31 cellular contexts compared by ENCODE assay signal in the genomic region with DNA sequence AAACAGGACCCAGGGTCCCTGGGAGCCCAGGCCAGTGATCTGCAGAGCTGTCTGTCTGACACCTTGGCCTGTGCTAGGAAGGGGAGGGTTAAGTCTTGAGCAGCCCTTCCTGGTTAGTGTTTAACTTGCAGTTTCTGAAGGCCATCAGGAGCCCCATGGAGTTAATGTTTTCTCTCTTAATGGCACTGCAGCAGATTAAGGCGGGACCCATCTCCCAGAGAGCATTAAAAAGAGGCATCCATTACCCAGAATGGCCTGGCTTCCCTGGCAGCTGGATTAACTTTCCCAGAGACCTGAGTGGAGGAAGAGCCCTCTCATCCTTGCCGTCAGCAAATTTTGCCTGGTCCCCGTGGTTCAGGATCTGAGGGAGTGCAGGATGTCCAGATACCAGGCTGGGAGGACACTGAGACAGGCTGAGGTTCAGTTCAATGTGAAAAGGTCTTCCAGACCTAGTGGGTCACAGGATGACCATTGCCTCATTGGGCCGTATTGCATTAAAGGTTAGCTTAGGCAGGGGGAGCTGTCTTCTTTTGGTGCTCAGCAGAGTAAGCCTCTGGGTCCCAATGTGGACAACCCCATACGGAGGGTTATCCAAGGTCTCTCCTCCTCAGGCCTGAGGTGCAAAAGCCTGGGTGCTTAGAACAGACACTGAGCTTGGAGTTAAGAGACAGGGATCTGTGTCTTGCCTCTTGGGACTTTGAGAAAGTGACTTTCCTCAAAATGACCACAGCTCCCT.
DNase-seq lines count a peak whose midpoint lies in the region; ATAC-seq, FAIRE-seq and TF ChIP-seq lines count a peak whose summit lies in the region.
"Had no signal": no experiment of that assay in that cellular context is flagged by ENCODE, and none has a peak within 500 bp of the region (broad histone marks: within the 10 kb centered on the region; RNA-seq: fewer than 3 reads in every experiment).

No MANE protein-coding gene starts in this region.

- intact Hi-C loops in left ventricle myocardium superior (cut with micrococcal nuclease), result no loop called here
- intact Hi-C loops in K562 (cut with micrococcal nuclease), result no loop called here

- H3K9ac ChIP-seq in K562 (ENCODE audit: insufficient read depth in 1 of 2, low read depth in 2 of 2, low read length in 2 of 2), result no peak overlapping the region
- H3K9ac ChIP-seq: KMS-11 had no signal

- no peak overlapping the region for H3K4me3 ChIP-seq in right atrium auricular region
- H3K4me3 ChIP-seq in K562, result no peak overlapping the region
- no peak overlapping the region for H3K4me3 ChIP-seq in lung
- H3K4me3 ChIP-seq: A549, heart right ventricle, SJCRH30, skin epidermis had no signal

- TF ChIP-seq EP300 in K562 (IDR thresholded peaks at IDR 0.05; ENCODE audit: low read length), result no peak

- H3K9me1 ChIP-seq in K562 (ENCODE audit: control insufficient read depth, insufficient read depth, low read length), result no peaks in the 10 kb centered on the region

- H3K27me3 ChIP-seq in right atrium auricular region, result no peaks in the 10 kb centered on the region
- no peaks in the 10 kb centered on the region for H3K27me3 ChIP-seq in K562 (ENCODE audit: control insufficient read depth in 2 of 2, insufficient read depth in 2 of 2, low read length in 2 of 2)
- no peaks in the 10 kb centered on the region for H3K27me3 ChIP-seq in lung (ENCODE audit: control insufficient read depth, insufficient read depth)
- H3K27me3 ChIP-seq: foreskin keratinocyte, SJCRH30 had no signal

- no peak overlapping the region for H2AFZ ChIP-seq in K562 (ENCODE audit: low read depth, low read length)

- TF ChIP-seq CTCF in right atrium auricular region (IDR thresholded peaks at IDR 0.05) (no peak), K562 (IDR thresholded peaks at IDR 0.05 in 2 of 3, conservative IDR thresholded peaks at IDR 0.05 in 1 of 3; ENCODE audit: insufficient read depth in 2 of 3, low read depth in 1 of 3, low read length in 3 of 3) (peak in 2 of 3 experiments; percentile 19 to 22; a peak in 1 of 6 replicates), lung (IDR thresholded peaks at IDR 0.05; ENCODE audit: control extremely low read depth, extremely low read depth) (no peak)

- no peaks in the 10 kb centered on the region for H3K36me3 ChIP-seq in right atrium auricular region
- no peaks in the 10 kb centered on the region for H3K36me3 ChIP-seq in K562 (ENCODE audit: control insufficient read depth, insufficient read depth, low read length)
- no peaks in the 10 kb centered on the region for H3K36me3 ChIP-seq in lung (ENCODE audit: control insufficient read depth in 2 of 2, insufficient read depth in 2 of 2, low read length in 2 of 2)
- H3K36me3 ChIP-seq: heart right ventricle, SJCRH30 had no signal

- DNase-seq in right atrium auricular region (ENCODE audit: low spot score) (peak; percentile 52), left ventricle myocardium superior (no peak), K562 (ENCODE audit: extremely low read depth in 1 of 4, low spot score in 3 of 4) (peak in 1 of 4 experiments; percentile 6), lung (ENCODE audit: low spot score) (peak; percentile 17), ureter (ENCODE audit: low spot score) (no peak), NCI-H146 treated with DMSO at 0.1 percent for 48 hours (lab: John Stamatoyannopoulos, UW; ENCODE audit: unreplicated experiment) (no peak), C1 segment of cervical spinal cord (lab: John Stamatoyannopoulos, UW) (no peak)
- DNase-seq: activated B cell treated with CpG ODN at 0.5 μM for 24 hours; activated CD4-positive, alpha-beta T cell treated with anti-CD3 and anti-CD28 coated beads, Interleukin-2, amount 50 U/mL, for 4 hours; activated CD8-positive, alpha-beta memory T cell treated with anti-CD3 and anti-CD28 coated beads, Interleukin-2, amount 50 U/mL, for 4 hours; activated naive CD4-positive, alpha-beta T cell treated with anti-CD3 and anti-CD28 coated beads, Interleukin-2, amount 50 U/mL, for 16 hours; AML-193; amniotic stem cell; CD8-positive, alpha-beta T cell; DMS53; foreskin keratinocyte; heart right ventricle; left cardiac atrium; MM.1S; naive B cell; NCI-H1436 treated with DMSO at 0.1 percent for 48 hours; NCI-H2171 treated with DMSO at 0.1 percent for 48 hours; NCI-H526; occipital lobe; SJCRH30; stimulated activated naive CD8-positive, alpha-beta T cell treated with anti-CD3 and anti-CD28 coated beads, Interleukin-15, amount 100 ng/mL, for 72 hours had no signal

- TF ChIP-seq RAD21 in K562 (CRISPR knock-in tag; conservative IDR thresholded peaks at IDR 0.05 in 1 of 2, IDR thresholded peaks at IDR 0.05 in 1 of 2), result no peak

- H3K9me3 ChIP-seq in right atrium auricular region (peaks cover 0 to 6% of the 10 kb centered on the region in 2 donors), K562 (replicated peaks; ENCODE audit: control insufficient read depth, insufficient read depth, low read depth, low read length) (no peaks in the 10 kb centered on the region), lung (ENCODE audit: control insufficient read depth in 2 of 2, insufficient read depth in 1 of 2, low read length in 1 of 2) (no peaks in the 10 kb centered on the region)
- H3K9me3 ChIP-seq: A549, SJCRH30 had no signal

- H3K79me2 ChIP-seq in K562 (ENCODE audit: control insufficient read depth, insufficient read depth, low read length), result no peaks in the 10 kb centered on the region

- no peak for FAIRE-seq in K562 (lab: Jason Lieb, UNC)
- FAIRE-seq: A549 had no signal

- POLR2A ChIA-PET in K562 (lab: Yijun Ruan, JAX), result interaction anchor here (0.7 to 0.9 kb wide), 3 partner anchors 31 to 679 kb away, joined by 3 read pairs; no protein-coding TSS in a partner anchor

- in situ Hi-C loops in K562 (cut with MboI), result no loop called here

- H3K4me2 ChIP-seq in K562 (ENCODE audit: insufficient read depth, low read length), result no peak overlapping the region
- H3K4me2 ChIP-seq: A549, KMS-11 had no signal

- no peak for ATAC-seq in left ventricle myocardium superior
- peak; percentile 47; the same call in 1 of the 3 replicates for ATAC-seq in K562
- no peak for ATAC-seq in lung (ENCODE audit: insufficient read depth, low FRiP score)
- no peak for ATAC-seq in HG03095 (IDR thresholded peaks at IDR 0.05; ENCODE audit: unreplicated experiment)
- ATAC-seq: A549; CD8-positive, alpha-beta T cell; foreskin keratinocyte; HCT116; heart right ventricle; left cardiac atrium; stimulated activated naive CD8-positive, alpha-beta T cell treated with anti-CD3 and anti-CD28 coated beads, Interleukin-15, amount 100 ng/mL, for 72 hours had no signal

- H3K27ac ChIP-seq in right atrium auricular region, result no peak overlapping the region
- H3K27ac ChIP-seq in K562 (ENCODE audit: extremely low read depth, low read depth, low read length), result no peak overlapping the region
- no peak overlapping the region for H3K27ac ChIP-seq in lung (ENCODE audit: low read depth in 1 of 2, low read length in 1 of 2)
- H3K27ac ChIP-seq: A549, foreskin keratinocyte, heart right ventricle, KMS-11, SJCRH30, skin epidermis had no signal

- H4K20me1 ChIP-seq in K562 (replicated peaks; ENCODE audit: control insufficient read depth, insufficient read depth, low read length), result peaks cover 12% of the 10 kb centered on the region; the same call in 1 of the 2 replicates

- CTCF ChIA-PET in K562 (lab: Yijun Ruan, JAX; ENCODE audit: low intra/inter-chr PET ratio), result no interaction called here

- no peaks in the 10 kb centered on the region for H3K4me1 ChIP-seq in right atrium auricular region
- no peaks in the 10 kb centered on the region for H3K4me1 ChIP-seq in K562 (replicated peaks in 1 of 2; ENCODE audit: control insufficient read depth in 2 of 2, insufficient read depth in 2 of 2, low read length in 2 of 2)
- H3K4me1 ChIP-seq in lung (ENCODE audit: control insufficient read depth in 2 of 2, insufficient read depth in 2 of 2, low read length in 2 of 2), result no peaks in the 10 kb centered on the region
- H3K4me1 ChIP-seq: A549, foreskin keratinocyte, heart right ventricle, SJCRH30 had no signal

- 0% methylated on average over 5 of the region's 5 CpGs for WGBS in K562 (ENCODE audit: insufficient coverage, low coverage, missing lambda C conversion rate)
- 48 to 56% methylated on average over 5 of the region's 5 CpGs for WGBS in lung, 2 donors

- no TSS peak for BruUV-seq in K562 (replicated peaks; lab: Mats Ljungman, UMichigan)

- TF ChIP-seq POLR2A in K562 (conservative IDR thresholded peaks at IDR 0.05), result no peak

TF ChIP-seq in K562, 482 proteins besides CTCF, POLR2A, EP300 and RAD21:
- TF ChIP-seq, protein P1, sequence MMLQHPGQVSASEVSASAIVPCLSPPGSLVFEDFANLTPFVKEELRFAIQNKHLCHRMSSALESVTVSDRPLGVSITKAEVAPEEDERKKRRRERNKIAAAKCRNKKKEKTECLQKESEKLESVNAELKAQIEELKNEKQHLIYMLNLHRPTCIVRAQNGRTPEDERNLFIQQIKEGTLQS (IDR thresholded peaks at IDR 0.05), result no peak
- TF ChIP-seq, protein P1 (CRISPR knock-in tag; conservative IDR thresholded peaks at IDR 0.05), result no peak
- TF ChIP-seq, protein P2, sequence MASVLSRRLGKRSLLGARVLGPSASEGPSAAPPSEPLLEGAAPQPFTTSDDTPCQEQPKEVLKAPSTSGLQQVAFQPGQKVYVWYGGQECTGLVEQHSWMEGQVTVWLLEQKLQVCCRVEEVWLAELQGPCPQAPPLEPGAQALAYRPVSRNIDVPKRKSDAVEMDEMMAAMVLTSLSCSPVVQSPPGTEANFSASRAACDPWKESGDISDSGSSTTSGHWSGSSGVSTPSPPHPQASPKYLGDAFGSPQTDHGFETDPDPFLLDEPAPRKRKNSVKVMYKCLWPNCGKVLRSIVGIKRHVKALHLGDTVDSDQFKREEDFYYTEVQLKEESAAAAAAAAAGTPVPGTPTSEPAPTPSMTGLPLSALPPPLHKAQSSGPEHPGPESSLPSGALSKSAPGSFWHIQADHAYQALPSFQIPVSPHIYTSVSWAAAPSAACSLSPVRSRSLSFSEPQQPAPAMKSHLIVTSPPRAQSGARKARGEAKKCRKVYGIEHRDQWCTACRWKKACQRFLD (CRISPR knock-in tag; IDR thresholded peaks at IDR 0.05), result no peak
- no peak for TF ChIP-seq RFX5 (IDR thresholded peaks at IDR 0.05; ENCODE audit: low read depth, low read length)

Comparison
In these comparisons a context has a peak if more than half of its experiments do, and no peak if none do; other contexts are left out.
1. DNase-seq: peak in right atrium auricular region (single experiment) and lung (single experiment); none in left ventricle myocardium superior (single experiment), ureter (single experiment), NCI-H146 treated with DMSO at 0.1 percent for 48 hours (single experiment) and C1 segment of cervical spinal cord (0 of 14).
2. CTCF ChIP-seq: peak in K562 (2 of 3); none in right atrium auricular region (0 of 2) and lung (single experiment).